10 cellular contexts compared by ENCODE assay signal in genomic region chr17:61208301-61209098, GRCh38.
DNase-seq lines count a peak whose midpoint lies in the region; ATAC-seq and TF ChIP-seq lines count a peak whose summit lies in the region.
"Had no signal": no experiment of that assay in that cellular context is flagged by ENCODE, and none has a peak within 500 bp of the region (broad histone marks: within the 10 kb centered on the region; RNA-seq: fewer than 3 reads in every experiment).

No MANE protein-coding gene starts in this region.

- DNase-seq in NCI-H1694 (lab: John Stamatoyannopoulos, UW) = peak; percentile 90
- DNase-seq in brain microvascular endothelial cell = peak; percentile 1
- peak; percentile 64 for DNase-seq in kidney tubule cell (ENCODE audit: low spot score)
- DNase-seq in C1 segment of cervical spinal cord (lab: John Stamatoyannopoulos, UW) = no peak
- no peak for DNase-seq in mucosa of descending colon
- DNase-seq in RWPE1 (ENCODE audit: low spot score) = no peak
- DNase-seq: KG1 had no signal

- intact Hi-C loops in mucosa of descending colon (cut with DNase I, micrococcal nuclease) = no loop called here

- no peak for ATAC-seq in mucosa of descending colon
- ATAC-seq in HG02840 (IDR thresholded peaks at IDR 0.05; ENCODE audit: low FRiP score, unreplicated experiment) = no peak
- ATAC-seq: GM23338 had no signal

- H3K36me3 ChIP-seq in brain microvascular endothelial cell (replicated peaks) (no peaks in the 10 kb centered on the region), mucosa of descending colon (ENCODE audit: low read depth) (no peaks in the 10 kb centered on the region)

- no peaks in the 10 kb centered on the region for H3K27me3 ChIP-seq in brain microvascular endothelial cell (replicated peaks)

- H3K9me3 ChIP-seq in mucosa of descending colon = no peaks in the 10 kb centered on the region

- POLR2A ChIA-PET in RWPE1 (lab: Yijun Ruan, JAX; ENCODE audit: low non-redundant PET) = no interaction called here

- no peaks in the 10 kb centered on the region for H3K4me1 ChIP-seq in mucosa of descending colon (ENCODE audit: low read depth)

- H3K27ac ChIP-seq in brain microvascular endothelial cell = no peak overlapping the region
- H3K27ac ChIP-seq in temporal lobe (ENCODE audit: low read depth, low read length) = peak overlapping the region; percentile 55
- H3K27ac ChIP-seq in RWPE1 = no peak overlapping the region

- in situ Hi-C loops in brain microvascular endothelial cell (cut with HindIII; ENCODE audit: low pct_ligation_motif_present, low sequenced_read_pairs) = no loop called here

- H3K4me3 ChIP-seq in brain microvascular endothelial cell (ENCODE audit: low read depth, low read length) = no peak overlapping the region
- no peak overlapping the region for H3K4me3 ChIP-seq in mucosa of descending colon
- H3K4me3 ChIP-seq: GM23338 had no signal

- TF ChIP-seq CTCF in brain microvascular endothelial cell (IDR thresholded peaks at IDR 0.05; ENCODE audit: low read depth, low read length, missing control alignments) (no peak), mucosa of descending colon (IDR thresholded peaks at IDR 0.05) (no peak), RWPE1 (conservative IDR thresholded peaks at IDR 0.05; ENCODE audit: low read depth) (no peak)

- CTCF ChIA-PET in RWPE1 (lab: Yijun Ruan, JAX) = no interaction called here

Comparison
In these comparisons a context has a peak if more than half of its experiments do, and no peak if none do; other contexts are left out.
1. DNase-seq: peak in NCI-H1694 (single experiment), brain microvascular endothelial cell (single experiment) and kidney tubule cell (single experiment); none in C1 segment of cervical spinal cord (0 of 14), mucosa of descending colon (0 of 3) and RWPE1 (single experiment).